In the genomic region with DNA sequence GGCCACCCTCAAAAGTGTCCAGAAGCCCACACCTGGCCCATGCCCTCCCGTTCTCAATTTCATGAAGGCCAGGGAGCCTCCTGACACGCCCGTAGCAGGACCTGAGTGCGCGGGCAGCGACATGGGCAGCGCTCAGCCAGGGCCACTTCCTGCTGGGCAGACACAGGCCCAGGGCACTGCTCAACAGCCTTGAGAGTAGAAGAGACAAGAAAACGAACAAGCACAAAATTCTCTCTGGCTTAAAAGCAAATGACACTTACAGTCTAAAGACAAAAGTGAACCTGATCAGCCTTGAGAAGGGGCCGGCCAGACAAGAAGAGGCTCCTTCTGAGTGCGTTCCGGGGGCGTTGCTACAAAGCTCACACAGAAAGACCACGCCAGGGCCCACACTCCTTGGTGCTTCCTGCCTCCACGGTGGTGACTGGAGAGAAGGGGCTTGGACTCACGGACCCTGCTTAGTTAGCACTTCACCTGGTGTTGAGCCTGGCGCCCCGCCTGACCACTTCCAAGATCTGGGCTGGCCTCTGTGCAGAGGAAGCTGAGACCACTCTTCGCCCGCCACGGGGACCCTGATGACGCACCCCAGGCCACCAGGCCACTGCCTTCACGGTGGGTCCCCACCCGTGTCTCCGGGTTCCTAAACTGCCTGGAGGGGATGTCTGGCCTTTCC, we compare ENCODE assay signal across 8 cellular contexts. TPM values are rescaled to one million over a fixed set of nuclear protein-coding genes. Genes with fewer than 3 reads are reported as not detected.
DNase-seq lines count a peak whose midpoint lies in the region; ATAC-seq and TF ChIP-seq lines count a peak whose summit lies in the region.

No MANE protein-coding gene starts in this region.

- H3K27me3 Mint-ChIP-seq in activated CD4-positive, alpha-beta memory T cell treated with anti-CD3 and anti-CD28 coated beads, Interleukin-2, amount 10 ng/mL, durations not matched to agents 7 days and 5 days: peaks cover 13% of the 10 kb centered on the region

- peak overlapping the region; percentile 66 for H3K27ac ChIP-seq in HL-60 (replicated peaks)
- H3K27ac ChIP-seq in left ventricle myocardium inferior (replicated peaks): peak overlapping the region; percentile 98

- POLR2A ChIA-PET in activated CD4-positive, alpha-beta memory T cell treated with anti-CD3 and anti-CD28 coated beads, Interleukin-2, amount 10 ng/mL, durations not matched to agents 7 days and 5 days (lab: Charles Lee): no interaction called here

- ATAC-seq in HG02870 (IDR thresholded peaks at IDR 0.05; ENCODE audit: unreplicated experiment): no peak

- H3K4me3 Mint-ChIP-seq in activated CD4-positive, alpha-beta memory T cell treated with anti-CD3 and anti-CD28 coated beads, Interleukin-2, amount 10 ng/mL, durations not matched to agents 7 days and 5 days: peak overlapping the region; percentile 82

- DNase-seq in HL-60 (ENCODE audit: low read depth in 1 of 2, low spot score in 1 of 2) (no peak), left ventricle myocardium inferior (no peak), SHP77 treated with DMSO at 0.1 percent for 48 hours (lab: John Stamatoyannopoulos, UW) (no peak), NCI-H510A (lab: John Stamatoyannopoulos, UW) (no peak), NCI-H1105 (lab: John Stamatoyannopoulos, UW) (no peak)
- DNase-seq in activated CD4-positive, alpha-beta memory T cell treated with anti-CD3 and anti-CD28 coated beads, Interleukin-2, amount 10 ng/mL, durations not matched to agents 7 days and 5 days: no peak

- H3K27ac Mint-ChIP-seq in activated CD4-positive, alpha-beta memory T cell treated with anti-CD3 and anti-CD28 coated beads, Interleukin-2, amount 10 ng/mL, durations not matched to agents 7 days and 5 days: no peak overlapping the region

- H3K4me3 ChIP-seq in HL-60 (replicated peaks; ENCODE audit: insufficient read depth, low read length): peak overlapping the region; percentile 40
- H3K4me3 ChIP-seq in left ventricle myocardium inferior: peak overlapping the region; percentile 93
- H3K4me3 ChIP-seq in skeletal muscle satellite cell (ENCODE audit: low read length): peak overlapping the region; percentile 66

- H3K4me1 Mint-ChIP-seq in activated CD4-positive, alpha-beta memory T cell treated with anti-CD3 and anti-CD28 coated beads, Interleukin-2, amount 10 ng/mL, durations not matched to agents 7 days and 5 days: peaks cover 41% of the 10 kb centered on the region

- CTCF ChIA-PET in activated CD4-positive, alpha-beta memory T cell treated with anti-CD3 and anti-CD28 coated beads, Interleukin-2, amount 10 ng/mL, durations not matched to agents 7 days and 5 days (lab: Charles Lee): no interaction called here

- intact Hi-C loops in left ventricle myocardium inferior (cut with micrococcal nuclease): no loop called here

- H3K9me3 ChIP-seq in left ventricle myocardium inferior (replicated peaks) (no peaks in the 10 kb centered on the region), skeletal muscle satellite cell (replicated peaks; ENCODE audit: low read length) (no peaks in the 10 kb centered on the region)

- peak overlapping the region; percentile 82 for H3K4me2 ChIP-seq in skeletal muscle satellite cell (ENCODE audit: low read length)

- TF ChIP-seq CTCF in HL-60 (IDR thresholded peaks at IDR 0.05; ENCODE audit: insufficient read depth, low read length) (no peak), left ventricle myocardium inferior (IDR thresholded peaks at IDR 0.05; ENCODE audit: borderline replicate concordance) (no peak)

- no peaks in the 10 kb centered on the region for H3K36me3 ChIP-seq in left ventricle myocardium inferior
- H3K36me3 ChIP-seq in skeletal muscle satellite cell (ENCODE audit: insufficient read depth, low read length): no peaks in the 10 kb centered on the region

- H3K9ac ChIP-seq in skeletal muscle satellite cell (ENCODE audit: low read depth, low read length): peak overlapping the region; percentile 48

- H3K4me1 ChIP-seq in left ventricle myocardium inferior (peaks cover 67% of the 10 kb centered on the region), skeletal muscle satellite cell (ENCODE audit: control insufficient read depth, insufficient read depth, low read length) (peaks cover 4% of the 10 kb centered on the region)

- H3K9me3 Mint-ChIP-seq in activated CD4-positive, alpha-beta memory T cell treated with anti-CD3 and anti-CD28 coated beads, Interleukin-2, amount 10 ng/mL, durations not matched to agents 7 days and 5 days: no peaks in the 10 kb centered on the region

- H3K27me3 ChIP-seq in HL-60 (ENCODE audit: insufficient read depth, poor library complexity, severe bottlenecking): no peaks in the 10 kb centered on the region
- no peaks in the 10 kb centered on the region for H3K27me3 ChIP-seq in left ventricle myocardium inferior (ENCODE audit: low read depth)
- H3K27me3 ChIP-seq in skeletal muscle satellite cell (ENCODE audit: control insufficient read depth, insufficient read depth, low read length): peaks cover 43% of the 10 kb centered on the region

- H3K36me3 Mint-ChIP-seq in activated CD4-positive, alpha-beta memory T cell treated with anti-CD3 and anti-CD28 coated beads, Interleukin-2, amount 10 ng/mL, durations not matched to agents 7 days and 5 days (ENCODE audit: low read depth): peaks cover 4% of the 10 kb centered on the region

RNA-seq across cellular contexts. Expression of a gene that starts 1.5 kb away (rescaled TPM):
- 10 to 100 TPM; 32.6 to 34.2 TPM for total RNA-seq in activated CD4-positive, alpha-beta memory T cell treated with anti-CD3 and anti-CD28 coated beads, Interleukin-2, amount 10 ng/mL, durations not matched to agents 7 days and 5 days
- 140 TPM for total RNA-seq in left ventricle myocardium inferior
- 9.8 and 14.4 TPM in 2 replicates for total RNA-seq in skeletal muscle satellite cell (2012; rRNA removed)

Comparison
In these comparisons a context has a peak if more than half of its experiments do, and no peak if none do; other contexts are left out.
1. H3K4me3 ChIP-seq: peak in every context shown above with its lines; median percentile 93 in left ventricle myocardium inferior; 66 in skeletal muscle satellite cell; 40 in HL-60.